10 cellular contexts compared by ENCODE assay signal in genomic region chr14:101819251-101819990, GRCh38. TPM values are rescaled to one million over a fixed set of nuclear protein-coding genes. Genes with fewer than 3 reads are reported as not detected.
DNase-seq lines count a peak whose midpoint lies in the region; ATAC-seq and TF ChIP-seq lines count a peak whose summit lies in the region.
"Had no signal": no experiment of that assay in that cellular context is flagged by ENCODE, and none has a peak within 500 bp of the region (broad histone marks: within the 10 kb centered on the region; RNA-seq: fewer than 3 reads in every experiment).

No MANE protein-coding gene starts in this region.

- H3K9me3 ChIP-seq in left ventricle myocardium inferior (replicated peaks) = no peaks in the 10 kb centered on the region
- H3K9me3 ChIP-seq in upper lobe of right lung = no peaks in the 10 kb centered on the region
- H3K9me3 ChIP-seq: psoas muscle, testis had no signal

- intact Hi-C loops in left ventricle myocardium inferior (cut with micrococcal nuclease) = no loop called here
- intact Hi-C loops in left ventricle myocardium superior (cut with micrococcal nuclease) = no loop called here
- intact Hi-C loops in upper lobe of right lung (cut with DNase I) = no loop called here

- peaks cover 63 to 79% of the 10 kb centered on the region in 2 donors for H3K4me1 Mint-ChIP-seq in natural killer cell treated with Interleukin-12 subunit alpha and Interleukin-12 subunit beta and Interleukin-15 and Interleukin-18, amount 100 ng/mL, for 72 hours (ENCODE audit: low read depth in 2 of 2)

- H3K4me1 ChIP-seq in left ventricle myocardium inferior (peaks cover 85% of the 10 kb centered on the region), upper lobe of right lung (peaks cover 15% of the 10 kb centered on the region)

- ATAC-seq in left ventricle myocardium superior (no peak), upper lobe of right lung (peak; percentile 14)
- ATAC-seq in natural killer cell treated with Interleukin-12 subunit alpha and Interleukin-12 subunit beta and Interleukin-15 and Interleukin-18, amount 100 ng/mL, for 72 hours = peak; percentile 73 to 79
- ATAC-seq: psoas muscle had no signal

- no peak overlapping the region for H3K4me3 ChIP-seq in left ventricle myocardium inferior
- no peak overlapping the region for H3K4me3 ChIP-seq in upper lobe of right lung
- H3K4me3 ChIP-seq: psoas muscle, testis had no signal

- peak overlapping the region; percentile 25 for H3K27ac ChIP-seq in left ventricle myocardium inferior (replicated peaks)
- H3K27ac ChIP-seq in upper lobe of right lung = peak overlapping the region; percentile 70
- H3K27ac ChIP-seq: psoas muscle had no signal

- peak overlapping the region; percentile 96 to 99 for H3K27ac Mint-ChIP-seq in natural killer cell treated with Interleukin-12 subunit alpha and Interleukin-12 subunit beta and Interleukin-15 and Interleukin-18, amount 100 ng/mL, for 72 hours

- H3K27me3 ChIP-seq in left ventricle myocardium inferior (ENCODE audit: low read depth) (no peaks in the 10 kb centered on the region), upper lobe of right lung (no peaks in the 10 kb centered on the region)
- H3K27me3 ChIP-seq: testis had no signal

- peak overlapping the region; percentile 86 for H3K4me3 Mint-ChIP-seq in natural killer cell treated with Interleukin-12 subunit alpha and Interleukin-12 subunit beta and Interleukin-15 and Interleukin-18, amount 100 ng/mL, for 72 hours

- H3K36me3 ChIP-seq in left ventricle myocardium inferior (peaks cover 11% of the 10 kb centered on the region), upper lobe of right lung (peaks cover 18% of the 10 kb centered on the region)

- DNase-seq in left ventricle myocardium inferior (no peak), left ventricle myocardium superior (no peak), activated gamma-delta T cell treated with Interleukin-2 at 50 U/mL for 16 hours (peak; percentile 81), upper lobe of right lung (no peak), NAMALWA (ENCODE audit: low spot score) (no peak), NCI-H524 treated with DMSO at 0.1 percent for 48 hours (lab: John Stamatoyannopoulos, UW) (no peak), NCI-H774 (lab: John Stamatoyannopoulos, UW) (no peak)
- peak; percentile 80 for DNase-seq in natural killer cell treated with Interleukin-12 subunit alpha and Interleukin-12 subunit beta and Interleukin-15 and Interleukin-18, amount 100 ng/mL, for 72 hours (ENCODE audit: low spot score)
- DNase-seq: psoas muscle, testis had no signal

- TF ChIP-seq CTCF in left ventricle myocardium inferior (IDR thresholded peaks at IDR 0.05; ENCODE audit: borderline replicate concordance) (no peak), upper lobe of right lung (IDR thresholded peaks at IDR 0.05) (no peak)

- no peaks in the 10 kb centered on the region for H3K9me3 Mint-ChIP-seq in natural killer cell treated with Interleukin-12 subunit alpha and Interleukin-12 subunit beta and Interleukin-15 and Interleukin-18, amount 100 ng/mL, for 72 hours

- no peaks in the 10 kb centered on the region for H3K27me3 Mint-ChIP-seq in natural killer cell treated with Interleukin-12 subunit alpha and Interleukin-12 subunit beta and Interleukin-15 and Interleukin-18, amount 100 ng/mL, for 72 hours

- H3K36me3 Mint-ChIP-seq in natural killer cell treated with Interleukin-12 subunit alpha and Interleukin-12 subunit beta and Interleukin-15 and Interleukin-18, amount 100 ng/mL, for 72 hours = no peaks in the 10 kb centered on the region

RNA-seq across cellular contexts. Expression of gene PPP2R5C, which starts 57.9 kb away (rescaled TPM):
- 198 TPM for total RNA-seq in left ventricle myocardium inferior
- total RNA-seq in left ventricle myocardium superior = 211 TPM
- 100 to 1,000 TPM; 149 to 210 TPM for total RNA-seq in natural killer cell treated with Interleukin-12 subunit alpha and Interleukin-12 subunit beta and Interleukin-15 and Interleukin-18, amount 100 ng/mL, for 72 hours
- total RNA-seq in upper lobe of right lung = 165 TPM

Comparison
In these comparisons a context has a peak if more than half of its experiments do, and no peak if none do; other contexts are left out.
1. DNase-seq: peak in activated gamma-delta T cell treated with Interleukin-2 at 50 U/mL for 16 hours (single experiment) and natural killer cell treated with Interleukin-12 subunit alpha and Interleukin-12 subunit beta and Interleukin-15 and Interleukin-18, amount 100 ng/mL, for 72 hours (single experiment); none in left ventricle myocardium inferior (single experiment), left ventricle myocardium superior (single experiment), upper lobe of right lung (single experiment), NAMALWA (single experiment), NCI-H524 treated with DMSO at 0.1 percent for 48 hours (single experiment) and NCI-H774 (single experiment).